10 cellular contexts compared by ENCODE assay signal in genomic region chr13:80040219-80040976, GRCh38.
A peak's percentile ranks its signal among the peaks of the same experiment; 100 is the strongest.
DNase-seq lines count a peak whose midpoint lies in the region; ATAC-seq and TF ChIP-seq lines count a peak whose summit lies in the region.
"Had no signal": no experiment of that assay in that cellular context is flagged by ENCODE, and none has a peak within 500 bp of the region (broad histone marks: within the 10 kb centered on the region; RNA-seq: fewer than 3 reads in every experiment).

No MANE protein-coding gene starts in this region.

- peaks cover 3% of the 10 kb centered on the region for H3K9me3 Mint-ChIP-seq in mesothelial cell of epicardium

- ATAC-seq in left lobe of liver (no peak), GM19395 (IDR thresholded peaks at IDR 0.05; ENCODE audit: unreplicated experiment) (no peak)
- ATAC-seq: activated CD8-positive, alpha-beta memory T cell treated with anti-CD3 and anti-CD28 coated beads, Interleukin-2, amount 10 ng/mL, durations not matched to agents 7 days and 5 days had no signal

- H3K36me3 Mint-ChIP-seq in mesothelial cell of epicardium = no peaks in the 10 kb centered on the region
- H3K36me3 Mint-ChIP-seq: activated CD8-positive, alpha-beta memory T cell treated with anti-CD3 and anti-CD28 coated beads, Interleukin-2, amount 10 ng/mL, durations not matched to agents 7 days and 5 days had no signal

- H3K27ac ChIP-seq in colonic mucosa = no peak overlapping the region
- H3K27ac ChIP-seq: vagina had no signal

- H3K4me3 ChIP-seq in AG09309 (ENCODE audit: control insufficient read depth, low read depth, low read length) (no peak overlapping the region), colonic mucosa (no peak overlapping the region)
- H3K4me3 ChIP-seq: vagina had no signal

- H3K27ac Mint-ChIP-seq in mesothelial cell of epicardium = peak overlapping the region; percentile 56
- H3K27ac Mint-ChIP-seq: activated CD8-positive, alpha-beta memory T cell treated with anti-CD3 and anti-CD28 coated beads, Interleukin-2, amount 10 ng/mL, durations not matched to agents 7 days and 5 days had no signal

- TF ChIP-seq CTCF in AG09309 (IDR thresholded peaks at IDR 0.05; ENCODE audit: control insufficient read depth, insufficient read depth, low read depth, low read length, missing control alignments) = no peak
- TF ChIP-seq CTCF in colonic mucosa (IDR thresholded peaks at IDR 0.05) = no peak
- no peak for TF ChIP-seq CTCF in mesothelial cell of epicardium (IDR thresholded peaks at IDR 0.05; ENCODE audit: unreplicated experiment)

- H3K27me3 Mint-ChIP-seq in mesothelial cell of epicardium (ENCODE audit: low read depth) = no peaks in the 10 kb centered on the region
- H3K27me3 Mint-ChIP-seq: activated CD8-positive, alpha-beta memory T cell treated with anti-CD3 and anti-CD28 coated beads, Interleukin-2, amount 10 ng/mL, durations not matched to agents 7 days and 5 days had no signal

- no peaks in the 10 kb centered on the region for H3K36me3 ChIP-seq in colonic mucosa
- H3K36me3 ChIP-seq: vagina had no signal

- no peak overlapping the region for H3K4me3 Mint-ChIP-seq in mesothelial cell of epicardium
- H3K4me3 Mint-ChIP-seq: activated CD8-positive, alpha-beta memory T cell treated with anti-CD3 and anti-CD28 coated beads, Interleukin-2, amount 10 ng/mL, durations not matched to agents 7 days and 5 days had no signal

- H3K27me3 ChIP-seq in colonic mucosa = no peaks in the 10 kb centered on the region
- H3K27me3 ChIP-seq: vagina had no signal

- no peaks in the 10 kb centered on the region for H3K4me1 ChIP-seq in colonic mucosa

- no peak overlapping the region for H3K9ac ChIP-seq in colonic mucosa (ENCODE audit: low read depth in 2 of 2, low read length in 2 of 2)

- H3K4me1 Mint-ChIP-seq in mesothelial cell of epicardium = peaks cover 29% of the 10 kb centered on the region
- H3K4me1 Mint-ChIP-seq: activated CD8-positive, alpha-beta memory T cell treated with anti-CD3 and anti-CD28 coated beads, Interleukin-2, amount 10 ng/mL, durations not matched to agents 7 days and 5 days had no signal

- no peaks in the 10 kb centered on the region for H3K9me3 ChIP-seq in colonic mucosa
- H3K9me3 ChIP-seq: vagina had no signal

- DNase-seq in AG09309 (ENCODE audit: low read depth) (peak; percentile 97), LoVo (ENCODE audit: low spot score) (peak; percentile 83), colonic mucosa (peak; percentile 24), mesothelial cell of epicardium (ENCODE audit: low spot score in 2 of 2, unreplicated experiment in 2 of 2) (no peak), left lobe of liver (ENCODE audit: low spot score) (no peak), NCI-H524 treated with DMSO at 0.1 percent for 48 hours (lab: John Stamatoyannopoulos, UW) (no peak)
- DNase-seq in stimulated activated CD8-positive, alpha-beta memory T cell treated with anti-CD3 and anti-CD28 coated beads, Interleukin-4, amount 100 ng/mL, for 48 hours = no peak
- DNase-seq: activated CD8-positive, alpha-beta memory T cell treated with anti-CD3 and anti-CD28 coated beads, Interleukin-2, amount 10 ng/mL, durations not matched to agents 7 days and 5 days had no signal

- intact Hi-C loops in colonic mucosa (cut with DNase I) = no loop called here

Comparison
In these comparisons a context has a peak if more than half of its experiments do, and no peak if none do; other contexts are left out.
1. DNase-seq: peak in AG09309 (single experiment), LoVo (single experiment) and colonic mucosa (single experiment); none in mesothelial cell of epicardium (0 of 2), left lobe of liver (single experiment), NCI-H524 treated with DMSO at 0.1 percent for 48 hours (single experiment) and stimulated activated CD8-positive, alpha-beta memory T cell treated with anti-CD3 and anti-CD28 coated beads, Interleukin-4, amount 100 ng/mL, for 48 hours (single experiment).